ENCODE assay signal across 13 cellular contexts in genomic region chr4:38605794-38606586, GRCh38. TPM values are rescaled to one million over a fixed set of nuclear protein-coding genes. Genes with fewer than 3 reads are reported as not detected.
DNase-seq lines count a peak whose midpoint lies in the region; ATAC-seq and TF ChIP-seq lines count a peak whose summit lies in the region.
"Had no signal": no experiment of that assay in that cellular context is flagged by ENCODE, and none has a peak within 500 bp of the region (broad histone marks: within the 10 kb centered on the region; RNA-seq: fewer than 3 reads in every experiment).

No MANE protein-coding gene starts in this region.

- POLR2A ChIA-PET in CD8-positive, alpha-beta T cell (lab: Charles Lee): no interaction called here

- no peak for TF ChIP-seq EP300 in tibial nerve (IDR thresholded peaks at IDR 0.05)

- H3K4me1 ChIP-seq in CD8-positive, alpha-beta T cell (ENCODE audit: insufficient read depth, low read length): peaks cover 19% of the 10 kb centered on the region
- H3K4me1 ChIP-seq in tibial nerve: peaks cover 0 to 22% (median 1%) of the 10 kb centered on the region in 4 donors

- no peaks in the 10 kb centered on the region for H3K9me3 Mint-ChIP-seq in CD8-positive, alpha-beta T cell
- peaks cover 3% of the 10 kb centered on the region for H3K9me3 Mint-ChIP-seq in endothelial cell (ENCODE audit: unreplicated experiment)
- peaks cover 2% of the 10 kb centered on the region for H3K9me3 Mint-ChIP-seq in neural crest cell
- H3K9me3 Mint-ChIP-seq in Calu3 (ENCODE audit: low read depth, unreplicated experiment): no peaks in the 10 kb centered on the region
- H3K9me3 Mint-ChIP-seq: activated T-helper 2 cell treated with anti-CD3 and anti-CD28 coated beads, Interferon-gamma antibody, Interleukin-2, Interleukin-4, amounts not matched to agents 10 μg/mL and 5 μg/mL and 100 μg/mL, durations not matched to agents 14 hours and 24 hours and 36 hours had no signal

- TF ChIP-seq POLR2A in tibial nerve (IDR thresholded peaks at IDR 0.05): no peak

- intact Hi-C loops in CD8-positive, alpha-beta T cell (cut with DNase I, micrococcal nuclease): loop anchor here in 1 of 2 experiments (5.0 kb wide), 1 partner anchor 66 kb away; no protein-coding TSS in a partner anchor
- intact Hi-C loops in Calu3 (cut with micrococcal nuclease; ENCODE audit: unreplicated experiment): no loop called here

- no peaks in the 10 kb centered on the region for H3K9me3 ChIP-seq in CD8-positive, alpha-beta T cell (ENCODE audit: low read length)
- no peaks in the 10 kb centered on the region for H3K9me3 ChIP-seq in tibial nerve

- no peak for ATAC-seq in CD8-positive, alpha-beta T cell

- H3K27ac ChIP-seq in CD8-positive, alpha-beta T cell (ENCODE audit: low read depth, low read length): no peak overlapping the region
- H3K27ac ChIP-seq in tibial nerve: no peak overlapping the region
- H3K27ac ChIP-seq: WERI-Rb-1 had no signal

- no peaks in the 10 kb centered on the region for H3K27me3 ChIP-seq in CD8-positive, alpha-beta T cell (ENCODE audit: insufficient read depth, low read length)
- H3K27me3 ChIP-seq in tibial nerve: no peaks in the 10 kb centered on the region

- H3K36me3 Mint-ChIP-seq in CD8-positive, alpha-beta T cell: no peaks in the 10 kb centered on the region
- H3K36me3 Mint-ChIP-seq in endothelial cell (ENCODE audit: low read depth, unreplicated experiment) (peaks cover 14% of the 10 kb centered on the region), neural crest cell (ENCODE audit: low read depth) (peaks cover 1% of the 10 kb centered on the region), Calu3 (ENCODE audit: insufficient read depth, unreplicated experiment) (peaks cover 2% of the 10 kb centered on the region)

- peak overlapping the region; percentile 24 for H3K27ac Mint-ChIP-seq in CD8-positive, alpha-beta T cell
- H3K27ac Mint-ChIP-seq in endothelial cell (ENCODE audit: unreplicated experiment) (no peak overlapping the region), neural crest cell (ENCODE audit: unreplicated experiment) (peak overlapping the region; percentile 22), Calu3 (ENCODE audit: unreplicated experiment) (no peak overlapping the region)
- H3K27ac Mint-ChIP-seq: activated T-helper 2 cell treated with anti-CD3 and anti-CD28 coated beads, Interferon-gamma antibody, Interleukin-2, Interleukin-4, amounts not matched to agents 10 μg/mL and 5 μg/mL and 100 μg/mL, durations not matched to agents 14 hours and 24 hours and 36 hours had no signal

- no TSS peak for BruUV-seq in Calu3 (replicated peaks; lab: Mats Ljungman, UMichigan)

- CTCF ChIA-PET in CD8-positive, alpha-beta T cell (lab: Charles Lee): interaction anchor here (0.5 to 1.2 kb wide), 3 partner anchors 286 to 426 kb away, joined by 3 to 4 read pairs (median 3); no protein-coding TSS in a partner anchor
- CTCF ChIA-PET in Calu3 (lab: Charles Lee): no interaction called here

- peaks cover 45% of the 10 kb centered on the region for H3K4me1 Mint-ChIP-seq in CD8-positive, alpha-beta T cell (ENCODE audit: low read depth)
- H3K4me1 Mint-ChIP-seq in endothelial cell (ENCODE audit: unreplicated experiment): peaks cover 40% of the 10 kb centered on the region
- H3K4me1 Mint-ChIP-seq in neural crest cell: peaks cover 31% of the 10 kb centered on the region
- H3K4me1 Mint-ChIP-seq in Calu3 (ENCODE audit: low read depth, unreplicated experiment): peaks cover 37% of the 10 kb centered on the region

- H3K36me3 ChIP-seq in CD8-positive, alpha-beta T cell (ENCODE audit: insufficient read depth, low read length): no peaks in the 10 kb centered on the region
- H3K36me3 ChIP-seq in tibial nerve: no peaks in the 10 kb centered on the region
- H3K36me3 ChIP-seq: WERI-Rb-1 had no signal

- no peak for DNase-seq in CD8-positive, alpha-beta T cell
- peak; percentile 96 for DNase-seq in NCI-H2029 treated with DMSO at 0.1 percent for 48 hours (lab: John Stamatoyannopoulos, UW)
- no peak for DNase-seq in endothelial cell (ENCODE audit: low spot score)
- no peak for DNase-seq in neural crest cell (ENCODE audit: low read depth, low spot score)
- no peak for DNase-seq in NOMO-1 treated with dmso at 0.1 percent for 144 hours (lab: John Stamatoyannopoulos, UW; ENCODE audit: unreplicated experiment)
- no peak for DNase-seq in tibial nerve (ENCODE audit: low spot score in 2 of 2)
- no peak for DNase-seq in Calu3
- DNase-seq in HPDE6-E6E7 (ENCODE audit: extremely low spot score): no peak
- DNase-seq: foreskin melanocyte; stimulated activated CD8-positive, alpha-beta memory T cell treated with anti-CD3 and anti-CD28 coated beads, Interleukin-4, amount 100 ng/mL, for 48 hours; WERI-Rb-1 had no signal

- no peaks in the 10 kb centered on the region for H3K27me3 Mint-ChIP-seq in CD8-positive, alpha-beta T cell (ENCODE audit: low read depth)
- H3K27me3 Mint-ChIP-seq in endothelial cell (ENCODE audit: unreplicated experiment) (peaks cover 6% of the 10 kb centered on the region), neural crest cell (ENCODE audit: low read depth) (no peaks in the 10 kb centered on the region), Calu3 (ENCODE audit: unreplicated experiment) (no peaks in the 10 kb centered on the region)

- no peak overlapping the region for H3K4me3 ChIP-seq in CD8-positive, alpha-beta T cell (ENCODE audit: low read depth, low read length)
- H3K4me3 ChIP-seq in tibial nerve: no peak overlapping the region
- H3K4me3 ChIP-seq: lung had no signal

- H3K4me3 Mint-ChIP-seq in CD8-positive, alpha-beta T cell: no peak overlapping the region
- H3K4me3 Mint-ChIP-seq in endothelial cell (ENCODE audit: unreplicated experiment) (peak overlapping the region; percentile 8), neural crest cell (no peak overlapping the region), Calu3 (ENCODE audit: low read depth, unreplicated experiment) (no peak overlapping the region)

- 80% methylated on average over 11 of the region's 11 CpGs for WGBS in tibial nerve, 2 donors

- TF ChIP-seq CTCF in CD8-positive, alpha-beta T cell (IDR thresholded peaks at IDR 0.05): no peak
- TF ChIP-seq CTCF in endothelial cell (IDR thresholded peaks at IDR 0.05; ENCODE audit: unreplicated experiment): no peak
- no peak for TF ChIP-seq CTCF in neural crest cell (conservative IDR thresholded peaks at IDR 0.05)
- TF ChIP-seq CTCF in tibial nerve (IDR thresholded peaks at IDR 0.05): no peak
- no peak for TF ChIP-seq CTCF in Calu3 (IDR thresholded peaks at IDR 0.05; ENCODE audit: unreplicated experiment)

RNA-seq across cellular contexts. Expression of gene KLF3, which starts 58.0 kb away (rescaled TPM):
- 100 to 1,000 TPM; 181 to 194 TPM for total RNA-seq in CD8-positive, alpha-beta T cell
- total RNA-seq in endothelial cell (ENCODE audit: unreplicated experiment) (73.4 TPM), neural crest cell (38.2 and 38.4 TPM in 2 replicates), tibial nerve (10 to 100 TPM; 36.3 to 70.1 (median 38.4) TPM), Calu3 (2022) (49.9 and 56.6 TPM in 2 replicates)

Comparison
In these comparisons a context has a peak if more than half of its experiments do, and no peak if none do; other contexts are left out.
1. H3K27ac Mint-ChIP-seq: peak in CD8-positive, alpha-beta T cell (single experiment) and neural crest cell (single experiment); none in endothelial cell (single experiment) and Calu3 (single experiment).